Comparison of ENCODE assay signal across 9 cellular contexts in the genomic region with DNA sequence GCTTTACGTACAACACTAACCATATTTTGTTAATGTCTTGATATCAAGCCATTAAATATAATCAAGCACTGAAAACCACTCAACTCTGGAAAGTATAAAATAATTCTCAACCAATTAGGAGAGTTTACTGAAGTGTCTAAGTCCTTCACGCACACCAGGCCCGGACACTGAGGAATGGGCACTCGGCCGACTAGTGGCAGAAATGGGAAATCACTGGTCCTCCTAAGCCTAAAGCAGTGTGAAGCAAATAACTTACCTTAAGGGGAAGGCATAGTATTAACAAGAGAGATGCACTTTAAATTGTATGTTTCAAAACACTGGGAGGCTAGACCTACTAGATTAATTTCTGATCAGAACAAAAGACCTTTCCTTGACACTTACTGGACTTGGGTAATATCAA. TPM values are rescaled to one million over a fixed set of nuclear protein-coding genes. Genes with fewer than 3 reads are reported as not detected.
DNase-seq lines count a peak whose midpoint lies in the region; ATAC-seq and TF ChIP-seq lines count a peak whose summit lies in the region.
"Had no signal": no experiment of that assay in that cellular context is flagged by ENCODE, and none has a peak within 500 bp of the region (broad histone marks: within the 10 kb centered on the region; RNA-seq: fewer than 3 reads in every experiment).

No MANE protein-coding gene starts in this region.

- DNase-seq in GM06990 (ENCODE audit: extremely low read depth, insufficient read length) (no peak), endodermal cell (peak; percentile 80), mucosa of descending colon (peak in 1 of 3 donors; percentile 16), NCI-H226 (no peak), NCI-H2107 (lab: John Stamatoyannopoulos, UW) (no peak)
- DNase-seq in activated T-cell treated with anti-CD3 and anti-CD28 coated beads, Interleukin-2, amount 50 U/mL, for 1 hour = no peak
- DNase-seq: activated naive CD8-positive, alpha-beta T cell treated with anti-CD3 and anti-CD28 coated beads, Interleukin-2, amount 10 ng/mL, durations not matched to agents 7 days and 5 days had no signal

- H3K4me1 ChIP-seq in KMS-11 (ENCODE audit: low read depth, poor library complexity, severe bottlenecking) = no peaks in the 10 kb centered on the region
- H3K4me1 ChIP-seq in endodermal cell (ENCODE audit: control insufficient read depth, insufficient read depth, low read length) = no peaks in the 10 kb centered on the region
- no peaks in the 10 kb centered on the region for H3K4me1 ChIP-seq in mucosa of descending colon (ENCODE audit: low read depth)

- H3K27ac Mint-ChIP-seq in endodermal cell = no peak overlapping the region
- H3K27ac Mint-ChIP-seq: activated naive CD8-positive, alpha-beta T cell treated with anti-CD3 and anti-CD28 coated beads, Interleukin-2, amount 10 ng/mL, durations not matched to agents 7 days and 5 days had no signal

- H3K4me3 Mint-ChIP-seq in endodermal cell = no peak overlapping the region
- H3K4me3 Mint-ChIP-seq: activated naive CD8-positive, alpha-beta T cell treated with anti-CD3 and anti-CD28 coated beads, Interleukin-2, amount 10 ng/mL, durations not matched to agents 7 days and 5 days had no signal

- TF ChIP-seq CTCF in GM06990 (IDR thresholded peaks at IDR 0.05; ENCODE audit: insufficient read depth, low read length, poor library complexity, severe bottlenecking) (peak; percentile 41), KMS-11 (conservative IDR thresholded peaks at IDR 0.05; ENCODE audit: low read depth, low read length) (0 out of 2 replicates have a peak, but pooled peaks have one; percentile 25), endodermal cell (conservative IDR thresholded peaks at IDR 0.05) (peak; percentile 86), mucosa of descending colon (IDR thresholded peaks at IDR 0.05) (no peak)

- H3K9ac ChIP-seq in KMS-11 (no peak overlapping the region), endodermal cell (ENCODE audit: extremely low read depth, low read length, poor library complexity, severe bottlenecking) (no peak overlapping the region)

- H3K9me3 Mint-ChIP-seq in endodermal cell = peaks cover 28% of the 10 kb centered on the region
- H3K9me3 Mint-ChIP-seq: activated naive CD8-positive, alpha-beta T cell treated with anti-CD3 and anti-CD28 coated beads, Interleukin-2, amount 10 ng/mL, durations not matched to agents 7 days and 5 days had no signal

- no peaks in the 10 kb centered on the region for H4K20me1 ChIP-seq in KMS-11 (ENCODE audit: insufficient read depth)

- H3K79me2 ChIP-seq in KMS-11 (ENCODE audit: insufficient read depth, low read depth) = 0 out of 2 replicates have a peak, but pooled peaks cover 5% of the 10 kb centered on the region

- no peaks in the 10 kb centered on the region for H3K27me3 Mint-ChIP-seq in endodermal cell (ENCODE audit: insufficient read depth)
- H3K27me3 Mint-ChIP-seq: activated naive CD8-positive, alpha-beta T cell treated with anti-CD3 and anti-CD28 coated beads, Interleukin-2, amount 10 ng/mL, durations not matched to agents 7 days and 5 days had no signal

- intact Hi-C loops in mucosa of descending colon (cut with DNase I, micrococcal nuclease) = no loop called here

- peak; percentile 38 for ATAC-seq in mucosa of descending colon
- ATAC-seq in GM21367 (IDR thresholded peaks at IDR 0.05; ENCODE audit: unreplicated experiment) = no peak

- H3K36me3 Mint-ChIP-seq in endodermal cell (ENCODE audit: low read depth) = peaks cover 40% of the 10 kb centered on the region

- H2AFZ ChIP-seq in KMS-11 (ENCODE audit: low read depth) = no peak overlapping the region

- H3K27ac ChIP-seq in KMS-11 = no peak overlapping the region
- no peak overlapping the region for H3K27ac ChIP-seq in endodermal cell (ENCODE audit: low read depth, low read length)

- peaks cover 51% of the 10 kb centered on the region for H3K9me3 ChIP-seq in endodermal cell (ENCODE audit: control insufficient read depth, low read length)
- H3K9me3 ChIP-seq in mucosa of descending colon = no peaks in the 10 kb centered on the region

- H3K4me1 Mint-ChIP-seq in endodermal cell = peaks cover 18% of the 10 kb centered on the region

- H3K4me2 ChIP-seq in KMS-11 = no peak overlapping the region

- H3K27me3 ChIP-seq in GM06990 (replicated peaks; ENCODE audit: control insufficient read depth, insufficient read depth, low read length) (no peaks in the 10 kb centered on the region), KMS-11 (ENCODE audit: insufficient read depth, low read depth) (no peaks in the 10 kb centered on the region), endodermal cell (ENCODE audit: control insufficient read depth, insufficient read depth, low read length, poor library complexity, severe bottlenecking) (no peaks in the 10 kb centered on the region)

- 54 to 77% methylated on average over 5 of the region's 5 CpGs for WGBS in endodermal cell (ENCODE audit: insufficient coverage in 1 of 2, insufficient read length in 1 of 2), 2 experiments

- H3K4me3 ChIP-seq in GM06990 (replicated peaks; ENCODE audit: low read depth, low read length) (no peak overlapping the region), KMS-11 (IDR thresholded peaks at IDR 0.05; ENCODE audit: insufficient read depth, low read depth, low read length) (no peak overlapping the region), endodermal cell (ENCODE audit: low read length) (no peak overlapping the region), mucosa of descending colon (no peak overlapping the region)

- H3K36me3 ChIP-seq in GM06990 (ENCODE audit: control insufficient read depth, insufficient read depth, low read length) (no peaks in the 10 kb centered on the region), KMS-11 (ENCODE audit: insufficient read depth) (no peaks in the 10 kb centered on the region), endodermal cell (ENCODE audit: control insufficient read depth, insufficient read depth, low read length) (peaks cover 18% of the 10 kb centered on the region), mucosa of descending colon (ENCODE audit: low read depth) (no peaks in the 10 kb centered on the region)

RNA-seq across cellular contexts. Expression of a gene that starts 45.7 kb away (rescaled TPM):
- 10 to 100 TPM; 23.2 to 27.0 TPM for total RNA-seq in endodermal cell
- 14.4 TPM for polyA plus RNA-seq in endodermal cell (2013, experiment 1 of 2)
- polyA plus RNA-seq in endodermal cell (2013, experiment 2 of 2) = 11.3 TPM
- total RNA-seq in mucosa of descending colon = 10 to 100 TPM; 14.4 to 17.5 (median 16.2) TPM

RNA-seq across cellular contexts. Expression of a gene that starts 45.9 kb away (rescaled TPM):
- total RNA-seq in endodermal cell = 10 to 100 TPM; 44.9 to 47.0 TPM
- polyA plus RNA-seq in endodermal cell (2013, experiment 1 of 2) = 43.8 TPM
- 41.2 TPM for polyA plus RNA-seq in endodermal cell (2013, experiment 2 of 2)
- 10 to 100 TPM; 13.7 to 25.8 (median 19.4) TPM for total RNA-seq in mucosa of descending colon
